Comparison of ENCODE assay signal across 19 cellular contexts in the genomic region with DNA sequence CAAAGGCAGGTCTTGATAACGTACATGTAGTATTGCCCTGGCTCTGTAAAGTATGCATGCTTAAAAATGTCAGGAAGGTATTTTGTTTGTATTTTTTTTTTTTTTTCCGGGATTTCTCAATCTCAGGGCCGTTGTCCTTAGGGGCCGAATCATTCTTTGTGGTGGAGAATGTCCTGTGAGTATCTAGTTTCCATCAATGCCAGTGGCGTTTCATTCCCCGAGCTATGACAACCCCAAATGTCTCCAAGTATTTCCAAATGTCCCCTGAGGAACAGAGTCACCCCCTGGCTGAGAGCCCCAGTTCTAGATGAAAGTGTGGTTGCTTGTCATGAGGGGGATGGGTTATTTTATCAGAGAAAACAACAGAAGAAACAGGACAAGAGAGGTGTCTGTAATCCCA.
DNase-seq lines count a peak whose midpoint lies in the region; ATAC-seq, FAIRE-seq and TF ChIP-seq lines count a peak whose summit lies in the region.
"Had no signal": no experiment of that assay in that cellular context is flagged by ENCODE, and none has a peak within 500 bp of the region (broad histone marks: within the 10 kb centered on the region; RNA-seq: fewer than 3 reads in every experiment).

No MANE protein-coding gene starts in this region.

- H2BK12ac ChIP-seq in mesenchymal stem cell (ENCODE audit: low read length in 2 of 2): no peak overlapping the region

- H4K91ac ChIP-seq in mesenchymal stem cell (ENCODE audit: low read length): no peak overlapping the region

- H3K4me1 ChIP-seq in HepG2 (ENCODE audit: insufficient read depth, low read length) (peaks cover 45% of the 10 kb centered on the region), right lobe of liver (no peaks in the 10 kb centered on the region), mesenchymal stem cell (ENCODE audit: control insufficient read depth, insufficient read depth, low read depth, low read length) (peaks cover 3% of the 10 kb centered on the region), right cardiac atrium (ENCODE audit: control insufficient read depth, insufficient read depth, low read length) (no peaks in the 10 kb centered on the region)

- H3K18ac ChIP-seq in mesenchymal stem cell (ENCODE audit: low read depth in 1 of 2, low read length in 2 of 2): no peak overlapping the region

- no peak for TF ChIP-seq POLR2A in HepG2 (IDR thresholded peaks at IDR 0.05; ENCODE audit: insufficient read depth in 1 of 2, low read depth in 2 of 2, low read length in 2 of 2)
- TF ChIP-seq POLR2A in right lobe of liver (IDR thresholded peaks at IDR 0.05): no peak

- H3K9me3 ChIP-seq in HepG2 (ENCODE audit: low read length): no peaks in the 10 kb centered on the region
- H3K9me3 ChIP-seq in right lobe of liver: no peaks in the 10 kb centered on the region
- H3K9me3 ChIP-seq in mesenchymal stem cell (ENCODE audit: control insufficient read depth, low read length): no peaks in the 10 kb centered on the region
- no peaks in the 10 kb centered on the region for H3K9me3 ChIP-seq in right cardiac atrium (ENCODE audit: control insufficient read depth, low read length)
- H3K9me3 ChIP-seq: left lung, ovary, spleen had no signal

- POLR2A ChIA-PET in HepG2 (lab: Yijun Ruan, JAX): no interaction called here

- H3K79me2 ChIP-seq in HepG2 (ENCODE audit: insufficient read depth, low read length): peaks cover under 1% of the 10 kb centered on the region

- H3K79me1 ChIP-seq in mesenchymal stem cell (replicated peaks; ENCODE audit: low read length, poor library complexity, severe bottlenecking): peaks cover under 1% of the 10 kb centered on the region

- no peak overlapping the region for H3K14ac ChIP-seq in mesenchymal stem cell (ENCODE audit: low read length in 2 of 2)

- H3K27me3 ChIP-seq in HepG2 (ENCODE audit: control insufficient read depth in 1 of 2, insufficient read depth in 2 of 2, low read length in 2 of 2) (no peaks in the 10 kb centered on the region), right lobe of liver (no peaks in the 10 kb centered on the region), mesenchymal stem cell (ENCODE audit: control insufficient read depth in 1 of 2, insufficient read depth in 1 of 2, low read length in 2 of 2) (peaks cover 0 to 3% of the 10 kb centered on the region in 2 experiments), right cardiac atrium (ENCODE audit: control insufficient read depth, insufficient read depth) (no peaks in the 10 kb centered on the region)
- H3K27me3 ChIP-seq: left lung, ovary, spleen had no signal

- H3K36me3 ChIP-seq in HepG2 (replicated peaks in 1 of 2; ENCODE audit: control insufficient read depth in 1 of 2, insufficient read depth in 2 of 2, low read length in 2 of 2): no peaks in the 10 kb centered on the region
- H3K36me3 ChIP-seq in right lobe of liver: no peaks in the 10 kb centered on the region
- H3K36me3 ChIP-seq in mesenchymal stem cell (ENCODE audit: control insufficient read depth in 1 of 2, insufficient read depth in 2 of 2, low read depth in 1 of 2, low read length in 2 of 2): no peaks in the 10 kb centered on the region
- H3K36me3 ChIP-seq: left lung, ovary, spleen had no signal

- H2BK5ac ChIP-seq in mesenchymal stem cell (ENCODE audit: low read depth, low read length, poor library complexity, severe bottlenecking): no peak overlapping the region

- DNase-seq in HepG2 (ENCODE audit: low spot score): peak; percentile 65
- DNase-seq in right lobe of liver: no peak
- peak; percentile 42 for DNase-seq in amniotic epithelial cell (ENCODE audit: low read depth)
- DNase-seq in mesenchymal stem cell: peak; percentile 65
- DNase-seq in retina: no peak
- no peak for DNase-seq in right cardiac atrium
- DNase-seq: 8988T; activated CD8-positive, alpha-beta memory T cell treated with anti-CD3 and anti-CD28 coated beads for 24 hours; activated T-cell treated with anti-CD3 and anti-CD28 coated beads, Interleukin-2, amount 50 U/mL, for 72 hours; CD4-positive, CD25-positive, alpha-beta regulatory T cell; cortex of kidney; left lung; NCI-H2081; ovary; SIG-M5; spleen had no signal

- no peaks in the 10 kb centered on the region for H4K20me1 ChIP-seq in HepG2 (ENCODE audit: insufficient read depth, low read length)

- H3K4me3 ChIP-seq in HepG2 (replicated peaks in 1 of 3; ENCODE audit: insufficient read depth in 1 of 3, low read depth in 2 of 3, low read length in 3 of 3) (peak overlapping the region in 1 of 3 experiments; percentile 20; a peak in 1 of 6 replicates), right lobe of liver (no peak overlapping the region), mesenchymal stem cell (ENCODE audit: insufficient read depth in 1 of 2, low read depth in 1 of 2, low read length in 2 of 2) (peak overlapping the region in 1 of 2 experiments; percentile 34), right cardiac atrium (ENCODE audit: low read length) (no peak overlapping the region)
- H3K4me3 ChIP-seq: left lung, ovary had no signal

- TF ChIP-seq RAD21 in HepG2 (CRISPR knock-in tag; IDR thresholded peaks at IDR 0.05): no peak

- no peak overlapping the region for H3K23ac ChIP-seq in mesenchymal stem cell (ENCODE audit: low read length in 2 of 2)

- no peak overlapping the region for H4K8ac ChIP-seq in mesenchymal stem cell (ENCODE audit: low read length)

- no TSS peak for BruUV-seq in HepG2 (replicated peaks; lab: Mats Ljungman, UMichigan)

- TF ChIP-seq CTCF in HepG2 (CRISPR knock-in tag; IDR thresholded peaks at IDR 0.05): no peak
- no peak for TF ChIP-seq CTCF in right lobe of liver (IDR thresholded peaks at IDR 0.05)

- 5% methylated on average over 6 of the region's 6 CpGs for WGBS in HepG2 (ENCODE audit: low lambda C conversion rate)
- 32% methylated on average over 6 of the region's 6 CpGs for WGBS in right lobe of liver (ENCODE audit: insufficient coverage, low coverage, low lambda C conversion rate, missing lambda C conversion rate)
- WGBS in mesenchymal stem cell: 73% methylated on average over 4 of the region's 6 CpGs
- 52% methylated on average over 6 of the region's 6 CpGs for WGBS in right cardiac atrium

- H2BK120ac ChIP-seq in mesenchymal stem cell (ENCODE audit: low read depth, low read length): peak overlapping the region; percentile 39

- FAIRE-seq in HepG2 (lab: Jason Lieb, UNC): no peak

- TF ChIP-seq EP300 in HepG2 (IDR thresholded peaks at IDR 0.05; ENCODE audit: low read depth in 2 of 2, low read length in 2 of 2): no peak
- no peak for TF ChIP-seq EP300 in HepG2 (CRISPR knock-in tag; IDR thresholded peaks at IDR 0.05; ENCODE audit: borderline replicate concordance)

- ATAC-seq in HepG2: peak; percentile 20; the same call in 2 of the 3 replicates
- no peak for ATAC-seq in right lobe of liver
- ATAC-seq in GM21528 (IDR thresholded peaks at IDR 0.05; ENCODE audit: low FRiP score, unreplicated experiment): no peak
- ATAC-seq in GM21737 (IDR thresholded peaks at IDR 0.05; ENCODE audit: unreplicated experiment): no peak
- ATAC-seq in right cardiac atrium: no peak
- ATAC-seq: activated naive CD4-positive, alpha-beta T cell treated with anti-CD3 and anti-CD28 coated beads, Interleukin-2, amount 50 U/mL, for 72 hours; activated T-cell treated with anti-CD3 and anti-CD28 coated beads, Interleukin-2, amount 50 U/mL, for 72 hours; left lung had no signal

- H3K9ac ChIP-seq in HepG2 (ENCODE audit: insufficient read depth, low read depth, low read length): 0 out of 2 replicates have a peak overlapping the region, but pooled peaks have one; percentile 9
- peak overlapping the region; percentile 14 for H3K9ac ChIP-seq in mesenchymal stem cell (ENCODE audit: low read length)

- no peak overlapping the region for H2AK5ac ChIP-seq in mesenchymal stem cell (ENCODE audit: low read length, severe bottlenecking)

- CTCF ChIA-PET in HepG2 (lab: Yijun Ruan, JAX; ENCODE audit: low intra/inter-chr PET ratio, low total read pairs): no interaction called here

- H3K27ac ChIP-seq in HepG2 (ENCODE audit: extremely low read length, insufficient read depth, low read length) (no peak overlapping the region), right lobe of liver (no peak overlapping the region), mesenchymal stem cell (ENCODE audit: low read length, poor library complexity, severe bottlenecking) (no peak overlapping the region), right cardiac atrium (ENCODE audit: low read length) (no peak overlapping the region)
- H3K27ac ChIP-seq: left lung, ovary, spleen had no signal

- H3K4ac ChIP-seq in mesenchymal stem cell (ENCODE audit: low read depth in 1 of 2, low read length in 2 of 2): no peak overlapping the region

- H3K4me2 ChIP-seq in HepG2 (ENCODE audit: low read depth, low read length) (peak overlapping the region; percentile 46), mesenchymal stem cell (ENCODE audit: low read length, poor library complexity, severe bottlenecking) (no peak overlapping the region)

- intact Hi-C loops in HepG2 (cut with micrococcal nuclease; ENCODE audit: unreplicated experiment) (no loop called here), right lobe of liver (cut with DNase I) (no loop called here), right cardiac atrium (cut with DNase I) (no loop called here)

- H2BK15ac ChIP-seq in mesenchymal stem cell (ENCODE audit: low read depth, poor library complexity, severe bottlenecking): no peak overlapping the region

- H2AFZ ChIP-seq in HepG2 (ENCODE audit: low read length) (no peak overlapping the region), mesenchymal stem cell (ENCODE audit: low read depth, low read length) (no peak overlapping the region)

- in situ Hi-C loops in HepG2 (cut with HindIII; ENCODE audit: extremely low pct_ligation_motif_present, low pct_unique_long_range_greater_than_20kb): no loop called here

TF ChIP-seq in HepG2, 621 proteins besides CTCF, POLR2A, EP300 and RAD21 (continues in another document):
- peak; percentile 44; the same call in 1 of the 2 replicates for TF ChIP-seq CEBPG (CRISPR knock-in tag; IDR thresholded peaks at IDR 0.05)

Comparison
In these comparisons a context has a peak if more than half of its experiments do, and no peak if none do; other contexts are left out.
1. DNase-seq: peak in HepG2 (single experiment), amniotic epithelial cell (single experiment) and mesenchymal stem cell (single experiment); none in right lobe of liver (0 of 3), retina (single experiment) and right cardiac atrium (0 of 3).